Comparison of ENCODE assay signal across 1 cellular context in the genomic region with DNA sequence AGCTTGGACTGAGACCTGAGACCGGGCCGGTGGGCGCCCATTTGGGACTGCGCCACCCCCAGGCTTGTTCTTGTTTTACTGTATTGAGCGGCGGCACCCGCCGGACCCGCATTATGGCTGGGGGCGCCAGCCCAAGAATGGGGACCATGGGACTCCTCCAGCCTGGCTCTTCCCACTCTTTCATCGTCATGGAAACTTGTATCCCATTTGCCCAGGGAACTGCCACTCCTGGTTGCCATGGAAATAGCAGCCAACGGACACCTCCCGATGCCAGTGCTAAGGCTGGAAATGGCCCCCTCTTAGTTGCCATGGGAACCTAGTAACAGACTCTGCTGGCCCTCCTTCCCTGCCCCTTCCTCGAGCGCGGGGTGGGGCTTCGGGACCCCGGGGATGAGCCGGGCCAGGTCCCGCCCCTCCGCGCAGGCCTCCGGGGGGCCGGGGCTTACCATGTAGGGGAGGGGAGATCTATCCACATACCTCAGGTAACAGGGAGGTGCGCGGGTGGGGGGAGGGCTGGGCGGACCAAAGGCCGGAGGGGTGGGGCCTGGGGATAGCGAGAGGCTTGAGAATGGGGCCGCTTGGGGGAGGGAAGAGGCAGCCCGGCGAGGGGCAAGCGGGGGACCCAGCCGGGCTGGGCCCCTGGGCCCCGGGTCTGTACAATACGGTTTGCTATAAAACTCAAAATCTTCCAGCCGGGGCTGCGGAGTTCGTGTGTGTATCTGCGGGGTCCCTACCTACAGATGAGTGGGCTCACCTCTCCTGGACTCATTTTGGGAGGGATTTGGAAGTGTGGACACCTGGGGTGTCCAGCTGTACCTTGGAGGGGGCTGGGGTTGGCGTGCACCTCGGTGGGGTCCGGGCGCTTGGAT.
A peak's percentile ranks its signal among the peaks of the same experiment; 100 is the strongest.
TF ChIP-seq lines count a peak whose summit lies in the region.

No MANE protein-coding gene starts in this region.

TF ChIP-seq in A549, 52 proteins besides CTCF, POLR2A, EP300 and RAD21:
- 0 out of 2 replicates have a peak, but pooled peaks have one; percentile 16 for TF ChIP-seq MAZ (IDR thresholded peaks at IDR 0.05; ENCODE audit: borderline replicate concordance, low read depth, low read length)
- TF ChIP-seq, protein P1, sequence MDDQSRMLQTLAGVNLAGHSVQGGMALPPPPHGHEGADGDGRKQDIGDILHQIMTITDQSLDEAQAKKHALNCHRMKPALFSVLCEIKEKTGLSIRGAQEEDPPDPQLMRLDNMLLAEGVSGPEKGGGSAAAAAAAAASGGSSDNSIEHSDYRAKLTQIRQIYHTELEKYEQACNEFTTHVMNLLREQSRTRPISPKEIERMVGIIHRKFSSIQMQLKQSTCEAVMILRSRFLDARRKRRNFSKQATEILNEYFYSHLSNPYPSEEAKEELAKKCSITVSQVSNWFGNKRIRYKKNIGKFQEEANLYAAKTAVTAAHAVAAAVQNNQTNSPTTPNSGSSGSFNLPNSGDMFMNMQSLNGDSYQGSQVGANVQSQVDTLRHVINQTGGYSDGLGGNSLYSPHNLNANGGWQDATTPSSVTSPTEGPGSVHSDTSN (IDR thresholded peaks at IDR 0.05) = peak; percentile 97
- peak in 1 of 2 experiments; percentile 79; a peak in 3 of 5 replicates for TF ChIP-seq JUN (IDR thresholded peaks at IDR 0.05)
- TF ChIP-seq SREBF2 (IDR thresholded peaks at IDR 0.05) = no peak
- peak; percentile 41; the same call in 1 of the 2 replicates for TF ChIP-seq RFX5 (IDR thresholded peaks at IDR 0.05)
- TF ChIP-seq MYC (IDR thresholded peaks at IDR 0.05; ENCODE audit: borderline replicate concordance, low read length) = 0 out of 2 replicates have a peak, but pooled peaks have one; percentile 18
- TF ChIP-seq, protein P2, sequence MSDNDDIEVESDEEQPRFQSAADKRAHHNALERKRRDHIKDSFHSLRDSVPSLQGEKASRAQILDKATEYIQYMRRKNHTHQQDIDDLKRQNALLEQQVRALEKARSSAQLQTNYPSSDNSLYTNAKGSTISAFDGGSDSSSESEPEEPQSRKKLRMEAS (IDR thresholded peaks at IDR 0.05) = 0 out of 2 replicates have a peak, but pooled peaks have one; percentile 4
- no peak for TF ChIP-seq ZNF302 (CRISPR knock-in tag; IDR thresholded peaks at IDR 0.05)
TF ChIP-seq in A549: peak in this region for 6.
